6 cellular contexts compared by ENCODE assay signal in the genomic region with DNA sequence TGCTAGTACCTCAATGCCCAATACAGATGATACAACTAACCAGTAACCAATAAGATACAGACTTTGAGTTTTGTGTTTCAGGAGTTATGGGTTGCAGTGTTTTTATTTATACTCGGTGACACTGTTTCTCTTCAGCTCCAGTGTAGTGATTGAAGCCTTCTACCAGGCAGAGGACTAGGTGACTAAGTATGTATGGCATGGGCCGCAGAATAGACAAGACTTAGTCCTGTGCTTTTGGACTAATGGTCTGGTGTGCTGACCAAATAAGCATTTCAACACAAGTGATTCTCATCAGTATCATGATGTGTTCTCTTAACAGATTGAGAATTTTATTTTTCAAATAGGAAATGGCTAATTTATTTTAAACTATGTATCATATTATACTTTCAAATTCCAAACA. TPM values are rescaled to one million over a fixed set of nuclear protein-coding genes. Genes with fewer than 3 reads are reported as not detected.
"Had no signal": no experiment of that assay in that cellular context is flagged by ENCODE, and none has a peak within 500 bp of the region (broad histone marks: within the 10 kb centered on the region; RNA-seq: fewer than 3 reads in every experiment).

No MANE protein-coding gene starts in this region.

RNA-seq across cellular contexts. Expression of gene OR4F6, which starts 15.3 kb away (rescaled TPM):
- total RNA-seq: GM23338, H1, H4, H7, H9, HFFc6 had no signal
- polyA plus RNA-seq: GM23338, H1 had no signal

RNA-seq across cellular contexts. Expression of gene OR4F15, which starts 24.0 kb away (rescaled TPM):
- total RNA-seq: GM23338, H1, H4, H7, H9 had no signal
- polyA plus RNA-seq: GM23338, H1 had no signal
